ENCODE assay signal across 13 cellular contexts in genomic region chr5:140796072-140796717, GRCh38. TPM values are rescaled to one million over a fixed set of nuclear protein-coding genes. Genes with fewer than 3 reads are reported as not detected.
A peak's percentile ranks its signal among the peaks of the same experiment; 100 is the strongest.
DNase-seq lines count a peak whose midpoint lies in the region; ATAC-seq and TF ChIP-seq lines count a peak whose summit lies in the region.
"Not testable (repeated sequence)": the region's sequence is repeated elsewhere in the genome, so short reads cannot be mapped to it uniquely, and the experiment has no call there.
"Had no signal": no experiment of that assay in that cellular context is flagged by ENCODE, and none has a peak within 500 bp of the region (broad histone marks: within the 10 kb centered on the region; RNA-seq: fewer than 3 reads in every experiment).

No MANE protein-coding gene starts in this region.

- not testable (repeated sequence) for H3K4me2 ChIP-seq in neural cell (ENCODE audit: low read length)

- not testable (repeated sequence) for DNase-seq in T-helper 17 cell, glutamatergic neuron
- peak; percentile 76 for DNase-seq in posterior vena cava (ENCODE audit: low spot score)

- H3K9ac ChIP-seq in neural cell (ENCODE audit: low read length) = not testable (repeated sequence)

- not testable (repeated sequence) for H3K4me3 Mint-ChIP-seq in T-helper 17 cell
- H3K4me3 Mint-ChIP-seq in brain (peak overlapping the region in 4 of 5 experiments; percentile 85 to 93 (median 90)), glutamatergic neuron (ENCODE audit: unreplicated experiment) (peak overlapping the region; percentile 93)

- H3K9me3 Mint-ChIP-seq in brain (peaks cover 48 to 74% (median 71%) of the 10 kb centered on the region in 5 experiments), glutamatergic neuron (ENCODE audit: unreplicated experiment) (peaks cover 24% of the 10 kb centered on the region)

- not testable (repeated sequence) for H3K4me1 Mint-ChIP-seq in T-helper 17 cell; brain; glutamatergic neuron (ENCODE audit: low read depth, unreplicated experiment)

- not testable (repeated sequence) for H3K9me3 ChIP-seq in HEK293 (ENCODE audit: control insufficient read depth, insufficient read depth, low read depth, low read length); T-helper 17 cell (ENCODE audit: control insufficient read depth, low read length, poor library complexity, severe bottlenecking)
- H3K9me3 ChIP-seq in neural cell (ENCODE audit: low read length) = peaks cover 69% of the 10 kb centered on the region

- CTCF ChIA-PET in HEK293 (lab: Yijun Ruan, JAX) = interaction anchor here (1.0 to 1.9 kb wide), 2 partner anchors 10 to 11 kb away, joined by 4 to 6 read pairs; partner anchors contain the start of genes PCDHA1 and PCDHA4

- H3K36me3 ChIP-seq in HEK293 (ENCODE audit: control insufficient read depth in 2 of 2, insufficient read depth in 1 of 2, low read length in 2 of 2) = not testable (repeated sequence)
- peaks cover 22% of the 10 kb centered on the region for H3K36me3 ChIP-seq in neural cell (ENCODE audit: insufficient read depth, low read length)

- not testable (repeated sequence) for TF ChIP-seq EP300 in neural cell (conservative IDR thresholded peaks at IDR 0.05; ENCODE audit: poor library complexity, severe bottlenecking)

- not testable (repeated sequence) for H3K9me2 ChIP-seq in neural cell (ENCODE audit: insufficient read depth, low read length)

- H3K4me1 ChIP-seq in HEK293 (ENCODE audit: control insufficient read depth, insufficient read depth, low read length) = not testable (repeated sequence)

- intact Hi-C loops in posterior vena cava (cut with DNase I) = not testable (repeated sequence)

- peak overlapping the region; percentile 42 for H3K27ac Mint-ChIP-seq in T-helper 17 cell
- H3K27ac Mint-ChIP-seq in brain; glutamatergic neuron (ENCODE audit: unreplicated experiment): not testable (repeated sequence)

- H3K27me3 ChIP-seq in neural cell (ENCODE audit: insufficient read depth, low read depth, low read length) = not testable (repeated sequence)

- POLR2A ChIA-PET in HEK293 (lab: Yijun Ruan, JAX) = not testable (repeated sequence)

- not testable (repeated sequence) for H3K79me2 ChIP-seq in neural cell (replicated peaks; ENCODE audit: insufficient read depth, low read length)

- not testable (repeated sequence) for H3K36me3 Mint-ChIP-seq in T-helper 17 cell (ENCODE audit: low read depth)
- H3K36me3 Mint-ChIP-seq in brain (peaks cover 70% of the 10 kb centered on the region), glutamatergic neuron (ENCODE audit: unreplicated experiment) (peaks cover 34% of the 10 kb centered on the region)

- H3F3A ChIP-seq in neural cell (ENCODE audit: insufficient read depth, low read length, poor library complexity, severe bottlenecking) = not testable (repeated sequence)

- not testable (repeated sequence) for H4K20me1 ChIP-seq in neural cell (ENCODE audit: insufficient read depth)

- TF ChIP-seq RAD21 in neural cell (conservative IDR thresholded peaks at IDR 0.05) = not testable (repeated sequence)

- H2AFZ ChIP-seq in neural cell (ENCODE audit: low read depth, low read length) = not testable (repeated sequence)

- H3K27ac ChIP-seq in HEK293 (ENCODE audit: extremely low read depth, low read depth, low read length); neural cell (ENCODE audit: low read length): not testable (repeated sequence)

- not testable (repeated sequence) for TF ChIP-seq CTCF in HEK293 (tag by site-specific recombination; IDR thresholded peaks at IDR 0.05); brain (conservative IDR thresholded peaks at IDR 0.05); glutamatergic neuron (IDR thresholded peaks at IDR 0.05; ENCODE audit: partially characterized antibody, unreplicated experiment); neural cell (IDR thresholded peaks at IDR 0.05; ENCODE audit: poor library complexity, severe bottlenecking)

- not testable (repeated sequence) for ATAC-seq in T-helper 17 cell

- H3K4me3 ChIP-seq in HEK293 (ENCODE audit: low read depth, low read length) = not testable (repeated sequence)
- peak overlapping the region; percentile 59 for H3K4me3 ChIP-seq in neural cell (ENCODE audit: low read length)

- H3K27me3 Mint-ChIP-seq in T-helper 17 cell = peaks cover 11% of the 10 kb centered on the region
- H3K27me3 Mint-ChIP-seq in brain; glutamatergic neuron (ENCODE audit: unreplicated experiment): not testable (repeated sequence)

TF ChIP-seq in HEK293, 187 proteins besides CTCF, POLR2A, EP300 and RAD21:
- TF ChIP-seq, protein P1, sequence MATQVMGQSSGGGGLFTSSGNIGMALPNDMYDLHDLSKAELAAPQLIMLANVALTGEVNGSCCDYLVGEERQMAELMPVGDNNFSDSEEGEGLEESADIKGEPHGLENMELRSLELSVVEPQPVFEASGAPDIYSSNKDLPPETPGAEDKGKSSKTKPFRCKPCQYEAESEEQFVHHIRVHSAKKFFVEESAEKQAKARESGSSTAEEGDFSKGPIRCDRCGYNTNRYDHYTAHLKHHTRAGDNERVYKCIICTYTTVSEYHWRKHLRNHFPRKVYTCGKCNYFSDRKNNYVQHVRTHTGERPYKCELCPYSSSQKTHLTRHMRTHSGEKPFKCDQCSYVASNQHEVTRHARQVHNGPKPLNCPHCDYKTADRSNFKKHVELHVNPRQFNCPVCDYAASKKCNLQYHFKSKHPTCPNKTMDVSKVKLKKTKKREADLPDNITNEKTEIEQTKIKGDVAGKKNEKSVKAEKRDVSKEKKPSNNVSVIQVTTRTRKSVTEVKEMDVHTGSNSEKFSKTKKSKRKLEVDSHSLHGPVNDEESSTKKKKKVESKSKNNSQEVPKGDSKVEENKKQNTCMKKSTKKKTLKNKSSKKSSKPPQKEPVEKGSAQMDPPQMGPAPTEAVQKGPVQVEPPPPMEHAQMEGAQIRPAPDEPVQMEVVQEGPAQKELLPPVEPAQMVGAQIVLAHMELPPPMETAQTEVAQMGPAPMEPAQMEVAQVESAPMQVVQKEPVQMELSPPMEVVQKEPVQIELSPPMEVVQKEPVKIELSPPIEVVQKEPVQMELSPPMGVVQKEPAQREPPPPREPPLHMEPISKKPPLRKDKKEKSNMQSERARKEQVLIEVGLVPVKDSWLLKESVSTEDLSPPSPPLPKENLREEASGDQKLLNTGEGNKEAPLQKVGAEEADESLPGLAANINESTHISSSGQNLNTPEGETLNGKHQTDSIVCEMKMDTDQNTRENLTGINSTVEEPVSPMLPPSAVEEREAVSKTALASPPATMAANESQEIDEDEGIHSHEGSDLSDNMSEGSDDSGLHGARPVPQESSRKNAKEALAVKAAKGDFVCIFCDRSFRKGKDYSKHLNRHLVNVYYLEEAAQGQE (tag by site-specific recombination; IDR thresholded peaks at IDR 0.05) = peak; percentile 52; the same call in 1 of the 2 replicates

RNA-seq across cellular contexts. Expression of gene PCDHA2, which starts 1.5 kb away (rescaled TPM):
- total RNA-seq in T-helper 17 cell (not detected), glutamatergic neuron (ENCODE audit: unreplicated experiment) (20.9 TPM), posterior vena cava (under 1 TPM in 1 of 2 donors, not detected in 1; 0.14 TPM)
- polyA plus RNA-seq in brain (ENCODE audit: insufficient read depth, low read depth, low replicate concordance) (0.15 TPM), neural cell (8.7 and 9.9 TPM in 2 replicates)
- polyA minus RNA-seq in neural cell = 29.2 and 35.8 TPM in 2 replicates
- total RNA-seq: CD4-positive, alpha-beta T cell; CD8-positive, alpha-beta memory T cell; GM23248 had no signal
- polyA plus RNA-seq: CD14-positive monocyte; CD8-positive, alpha-beta memory T cell had no signal

RNA-seq across cellular contexts. Expression of gene PCDHA3, which starts 4.7 kb away (rescaled TPM):
- total RNA-seq in T-helper 17 cell = not detected
- 0.61 TPM for polyA plus RNA-seq in brain (ENCODE audit: insufficient read depth, low read depth, low replicate concordance)
- total RNA-seq in glutamatergic neuron (ENCODE audit: unreplicated experiment) = 17.9 TPM
- 1.7 and 3.0 TPM in 2 replicates for polyA plus RNA-seq in neural cell
- 12.9 and 15.3 TPM in 2 replicates for polyA minus RNA-seq in neural cell
- under 1 TPM; 0.19 to 0.23 TPM for total RNA-seq in posterior vena cava
- total RNA-seq: CD4-positive, alpha-beta T cell; CD8-positive, alpha-beta memory T cell; GM12878; GM23248; H9 had no signal
- polyA plus RNA-seq: CD14-positive monocyte; CD8-positive, alpha-beta memory T cell had no signal

RNA-seq across cellular contexts. Expression of gene PCDHA1, which starts 10.3 kb away (rescaled TPM):
- total RNA-seq in T-helper 17 cell (not detected), glutamatergic neuron (ENCODE audit: unreplicated experiment) (0.69 TPM), posterior vena cava (not detected)
- polyA plus RNA-seq in brain (ENCODE audit: insufficient read depth, low read depth, low replicate concordance) (0.61 TPM), neural cell (0.28 TPM in 1 of 2 replicates, not detected in the other)
- polyA minus RNA-seq in neural cell = 0.24 and 0.35 TPM in 2 replicates
- total RNA-seq: CD4-positive, alpha-beta T cell; CD8-positive, alpha-beta memory T cell; GM12878; GM23248 had no signal
- polyA plus RNA-seq: CD14-positive monocyte; CD8-positive, alpha-beta memory T cell; GM23248 had no signal

RNA-seq across cellular contexts. Expression of gene PCDHA4, which starts 10.7 kb away (rescaled TPM):
- total RNA-seq in T-helper 17 cell (not detected), glutamatergic neuron (ENCODE audit: unreplicated experiment) (29.7 TPM), posterior vena cava (under 1 TPM; 0.32 to 0.48 TPM)
- polyA plus RNA-seq in brain (ENCODE audit: insufficient read depth, low read depth, low replicate concordance) (25.6 TPM), neural cell (43.6 and 47.6 TPM in 2 replicates)
- 130 and 144 TPM in 2 replicates for polyA minus RNA-seq in neural cell
- total RNA-seq: CD4-positive, alpha-beta T cell; CD8-positive, alpha-beta memory T cell; GM12878; GM23248 had no signal
- polyA plus RNA-seq: CD14-positive monocyte; CD8-positive, alpha-beta memory T cell; GM12878; GM23248 had no signal

RNA-seq across cellular contexts. Expression of gene PCDHA5, which starts 25.2 kb away (rescaled TPM):
- total RNA-seq in T-helper 17 cell (not detected), glutamatergic neuron (ENCODE audit: unreplicated experiment) (11.8 TPM), posterior vena cava (under 1 TPM; 0.14 TPM)
- polyA plus RNA-seq in brain (ENCODE audit: insufficient read depth, low read depth, low replicate concordance) (0.32 TPM), neural cell (1.4 and 2.2 TPM in 2 replicates)
- 29.2 and 35.3 TPM in 2 replicates for polyA minus RNA-seq in neural cell
- total RNA-seq: CD4-positive, alpha-beta T cell; CD8-positive, alpha-beta memory T cell; GM23248; HFFc6 had no signal
- polyA plus RNA-seq: CD14-positive monocyte; CD8-positive, alpha-beta memory T cell; GM12878; GM23248 had no signal

Comparison
In these comparisons a context has a peak if more than half of its experiments do, and no peak if none do; other contexts are left out.
1. RNA of gene PCDHA2, which starts 1.5 kb away (total RNA-seq): 20.9 TPM in glutamatergic neuron (single experiment); 0.14 TPM in posterior vena cava and not detected in T-helper 17 cell; every median in the first group is over 10 times any median in the second.
2. RNA of gene PCDHA3, which starts 4.7 kb away (total RNA-seq): 17.9 TPM in glutamatergic neuron (single experiment); 0.19 to 0.23 TPM in posterior vena cava and not detected in T-helper 17 cell; every median in the first group is over 10 times any median in the second.